10 cellular contexts compared by ENCODE assay signal in the genomic region with DNA sequence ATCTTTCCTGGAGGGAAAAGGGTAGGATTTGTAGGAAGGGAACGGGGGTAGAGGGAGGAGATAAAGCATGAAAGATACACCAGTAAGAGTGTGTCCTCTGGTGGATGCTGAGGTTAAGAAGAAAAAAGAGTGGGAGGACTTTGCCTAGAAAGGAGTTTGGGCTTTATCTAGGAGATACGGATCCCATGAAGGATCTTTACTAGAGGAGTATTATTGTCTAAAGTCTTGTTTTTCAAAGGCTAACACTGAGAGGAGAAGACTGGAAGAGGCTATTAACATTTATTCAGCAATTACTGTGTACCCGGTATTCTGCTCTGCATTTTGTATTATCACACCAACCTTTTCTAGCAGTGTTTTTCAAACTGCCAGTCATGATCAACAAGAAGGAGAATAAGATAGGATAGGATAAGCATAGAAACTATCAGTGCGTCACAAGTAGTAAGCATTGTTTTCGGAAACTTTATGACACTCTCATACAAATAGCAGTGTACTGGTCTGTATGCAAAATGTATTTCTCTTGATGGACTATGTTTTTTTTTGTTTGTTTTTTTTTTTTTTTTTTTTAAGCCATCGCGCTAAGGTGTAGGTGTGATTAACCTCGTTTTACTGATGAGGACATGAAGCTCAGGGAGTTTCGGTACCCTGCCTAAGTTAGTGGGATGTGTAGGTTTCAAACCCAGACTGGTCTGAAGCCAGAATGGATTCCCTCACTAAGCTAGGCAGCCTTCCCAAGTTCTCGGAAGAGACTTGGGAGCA. TPM values are rescaled to one million over a fixed set of nuclear protein-coding genes. Genes with fewer than 3 reads are reported as not detected.
A peak's percentile ranks its signal among the peaks of the same experiment; 100 is the strongest.
DNase-seq lines count a peak whose midpoint lies in the region; ATAC-seq, FAIRE-seq and TF ChIP-seq lines count a peak whose summit lies in the region.
"Had no signal": no experiment of that assay in that cellular context is flagged by ENCODE, and none has a peak within 500 bp of the region (broad histone marks: within the 10 kb centered on the region; RNA-seq: fewer than 3 reads in every experiment).

No MANE protein-coding gene starts in this region.

- no peak for ATAC-seq in activated T-cell treated with anti-CD3 and anti-CD28 coated beads, Interleukin-2, amount 50 U/mL, for 72 hours (replicated peaks in 1 of 2)
- no peak for ATAC-seq in GM12878

- H3K4me3 ChIP-seq in GM12878: peak overlapping the region; percentile 95
- peak overlapping the region; percentile 75 for H3K4me3 ChIP-seq in lower leg skin (ENCODE audit: low read depth, poor library complexity, severe bottlenecking)
- H3K4me3 ChIP-seq in tibial artery: peak overlapping the region; percentile 67 to 77

- H2AFZ ChIP-seq in GM12878 (ENCODE audit: control insufficient read depth, low read depth, low read length): peak overlapping the region; percentile 91

- POLR2A ChIA-PET in GM12878 (lab: Charles Lee): interaction anchor here (0.6 to 2.7 kb wide), 19 partner anchors 16 to 154 kb away, joined by 3 to 18 read pairs (median 5); a partner anchor contains a TSS

- no peak for TF ChIP-seq EP300 in GM12878 (IDR thresholded peaks at IDR 0.05; ENCODE audit: borderline replicate concordance in 1 of 2, control insufficient read depth in 1 of 2, low read depth in 2 of 2, low read length in 2 of 2)

- H3K9me3 Mint-ChIP-seq in activated T-cell treated with anti-CD3 and anti-CD28 coated beads, Interleukin-2, amount 50 U/mL, for 72 hours: no peaks in the 10 kb centered on the region

- 0 out of 6 replicates have a peak, but pooled peaks of 1 of the 3 experiments have one; percentile 3 for TF ChIP-seq CTCF in GM12878 (IDR thresholded peaks at IDR 0.05 in 2 of 3, conservative IDR thresholded peaks at IDR 0.05 in 1 of 3; ENCODE audit: control insufficient read depth in 2 of 3, extremely low read depth in 1 of 3, insufficient read depth in 1 of 3, low read depth in 3 of 3, low read length in 3 of 3)
- TF ChIP-seq CTCF in lower leg skin (IDR thresholded peaks at IDR 0.05): no peak
- no peak for TF ChIP-seq CTCF in tibial artery (IDR thresholded peaks at IDR 0.05)
- no peak for TF ChIP-seq CTCF in D721Med (IDR thresholded peaks at IDR 0.05; ENCODE audit: insufficient read depth, missing control alignments)

- peak overlapping the region; percentile 92 to 97 for H3K4me3 Mint-ChIP-seq in activated T-cell treated with anti-CD3 and anti-CD28 coated beads, Interleukin-2, amount 50 U/mL, for 72 hours

- 66% methylated on average over 10 of the region's 10 CpGs for WGBS in GM12878 (ENCODE audit: insufficient coverage, insufficient replicate concordance, low lambda C conversion rate, missing lambda C conversion rate)
- WGBS in lower leg skin, 2 donors: 31 to 35% methylated on average over 10 of the region's 10 CpGs

- CTCF ChIA-PET in GM12878 (lab: Yijun Ruan, JAX): interaction anchor here (0.8 to 14.9 kb wide), 10 partner anchors 8 to 123 kb away, joined by 3 to 502 read pairs (median 10); a partner anchor contains a TSS

- TF ChIP-seq POLR2A in GM12878 (IDR thresholded peaks at IDR 0.05; ENCODE audit: low read depth, low read length) (no peak), lower leg skin (IDR thresholded peaks at IDR 0.05) (no peak)

- no peaks in the 10 kb centered on the region for H3K27me3 ChIP-seq in GM12878 (replicated peaks in 1 of 2; ENCODE audit: control insufficient read depth in 2 of 2, insufficient read depth in 2 of 2, low read length in 1 of 2)
- H3K27me3 ChIP-seq in tibial artery: no peaks in the 10 kb centered on the region

- no peaks in the 10 kb centered on the region for H3K9me3 ChIP-seq in GM12878 (replicated peaks; ENCODE audit: control insufficient read depth, insufficient read depth, low read length)
- no peaks in the 10 kb centered on the region for H3K9me3 ChIP-seq in tibial artery

- peak overlapping the region; percentile 99 for H3K27ac Mint-ChIP-seq in activated T-cell treated with anti-CD3 and anti-CD28 coated beads, Interleukin-2, amount 50 U/mL, for 72 hours

- RAD21 ChIA-PET in GM12878 (lab: Charles Lee; ENCODE audit: unreplicated experiment): interaction anchor here (0.7 to 10.9 kb wide), 14 partner anchors 43 to 123 kb away, joined by 3 to 206 read pairs (median 6); a partner anchor contains a TSS

- SMC1A ChIA-PET in GM12878 (lab: Charles Lee; ENCODE audit: uncharacterized antibody, unreplicated experiment): interaction anchor here (0.7 to 14.5 kb wide), 10 partner anchors 10 to 126 kb away, joined by 3 to 231 read pairs (median 8); a partner anchor contains a TSS

- DNase-seq in activated T-cell treated with anti-CD3 and anti-CD28 coated beads, Interleukin-2, amount 50 U/mL, for 72 hours: no peak
- no peak for DNase-seq in activated T-cell treated with anti-CD3 and anti-CD28 coated beads, Interleukin-2, amount 50 U/mL, for 1 hour
- DNase-seq in GM12878 (ENCODE audit: low read depth, low spot score) (no peak), lower leg skin (ENCODE audit: low spot score in 2 of 2) (no peak), tibial artery (no peak), cortex of kidney (lab: John Stamatoyannopoulos, UW) (no peak), D721Med (ENCODE audit: insufficient read length, low spot score) (no peak)
- DNase-seq in stimulated activated CD4-positive, alpha-beta T cell treated with anti-CD3 and anti-CD28 coated beads, Interleukin-15, amount 100 ng/mL, for 24 hours: no peak

- H4K20me1 ChIP-seq in GM12878 (ENCODE audit: control insufficient read depth, insufficient read depth): no peaks in the 10 kb centered on the region

- no peak for TF ChIP-seq RAD21 in GM12878 (IDR thresholded peaks at IDR 0.05; ENCODE audit: insufficient read depth, low read depth, low read length)

- peaks cover 3% of the 10 kb centered on the region in 2 donors for H3K36me3 Mint-ChIP-seq in activated T-cell treated with anti-CD3 and anti-CD28 coated beads, Interleukin-2, amount 50 U/mL, for 72 hours (ENCODE audit: insufficient read depth in 2 of 2)

- peaks cover 21% of the 10 kb centered on the region for H3K79me2 ChIP-seq in GM12878 (ENCODE audit: control insufficient read depth, insufficient read depth, low read length)

- in situ Hi-C loops in GM12878 (cut with MboI): loop anchor here (5.0 kb wide), 1 partner anchor 52 kb away; a partner anchor contains a TSS

- H3K36me3 ChIP-seq in GM12878 (ENCODE audit: control insufficient read depth in 2 of 2, insufficient read depth in 2 of 2, low read length in 1 of 2) (peaks cover 0 to 6% of the 10 kb centered on the region in 2 experiments; a peak in 2 of 4 replicates), tibial artery (no peaks in the 10 kb centered on the region)

- intact Hi-C loops in GM12878 (cut with micrococcal nuclease; ENCODE audit: unreplicated experiment) (loop anchor here (1.0 to 2.0 kb wide), 3 partner anchors 47 to 124 kb away; a partner anchor contains a TSS), lower leg skin (cut with DNase I; ENCODE audit: low total_unique reads) (no loop called here), tibial artery (cut with DNase I; ENCODE audit: low total_unique reads) (loop anchor here (5.0 kb wide), 1 partner anchor 48 kb away; a partner anchor contains a TSS)

- FAIRE-seq in GM12878 (lab: Jason Lieb, UNC): no peak
- no peak for FAIRE-seq in D721Med (lab: Jason Lieb, UNC)
- FAIRE-seq: endometrium had no signal

- H3K27ac ChIP-seq in GM12878 (ENCODE audit: control insufficient read depth, insufficient read depth) (peak overlapping the region; percentile 90), tibial artery (peak overlapping the region; percentile 94 to 100)

- peak overlapping the region; percentile 95 for H3K9ac ChIP-seq in GM12878 (ENCODE audit: control insufficient read depth, insufficient read depth, low read length)

- no peaks in the 10 kb centered on the region for H3K27me3 Mint-ChIP-seq in activated T-cell treated with anti-CD3 and anti-CD28 coated beads, Interleukin-2, amount 50 U/mL, for 72 hours (ENCODE audit: low read depth)

- H3K4me1 ChIP-seq in GM12878 (ENCODE audit: control insufficient read depth, insufficient read depth, low read length): peaks cover 12% of the 10 kb centered on the region
- peaks cover 0 to 43% (median 31%) of the 10 kb centered on the region in 4 donors for H3K4me1 ChIP-seq in tibial artery

- H3K4me1 Mint-ChIP-seq in activated T-cell treated with anti-CD3 and anti-CD28 coated beads, Interleukin-2, amount 50 U/mL, for 72 hours (ENCODE audit: low read depth): peaks cover 40% of the 10 kb centered on the region

- BruUV-seq in GM12878 (replicated peaks; lab: Mats Ljungman, UMichigan): no TSS peak

- H3K4me2 ChIP-seq in GM12878 (ENCODE audit: control insufficient read depth, insufficient read depth): peak overlapping the region; percentile 85

RNA-seq across cellular contexts. Expression of a gene that starts 1.4 kb away (rescaled TPM):
- 10 to 100 TPM; 27.6 to 33.5 TPM for total RNA-seq in activated T-cell treated with anti-CD3 and anti-CD28 coated beads, Interleukin-2, amount 50 U/mL, for 72 hours
- 5.2 and 5.3 TPM in 2 replicates for total RNA-seq in GM12878 (2013; cell fraction: nucleolus; rRNA removed)
- total RNA-seq in GM12878 (2014; rRNA removed) (1.8 and 2.1 TPM in 2 replicates), GM12878 (2014; rRNA removed; fragmentation: Illumina TruSeq; extraction: Trizol) (1.6 TPM in 2 replicates), GM12878 (2021) (16.8 and 17.9 TPM in 2 replicates), lower leg skin (10 to 100 TPM in 2 of 4 donors, 1 to 10 TPM in 2; 5.1 to 12.6 (median 8.1) TPM)
- 8.5 TPM for polyA plus RNA-seq in GM12878 (2011; ENCODE audit: low read depth)
- polyA plus RNA-seq in GM12878 (2011; rRNA removed) (1.1 and 2.3 TPM in 2 replicates), GM12878 (2014; fragmentation: Illumina TruSeq; extraction: Trizol) (12.9 and 19.1 TPM in 2 replicates), GM12878 (2014; fragmentation: Nextera tagmentation; extraction: Ambion mirVana) (1 to 10 TPM; 1.2 to 1.9 TPM), GM12878 (2014; rRNA removed) (7.3 and 10.4 TPM in 2 replicates), GM12878 (2016; fragmentation: Nextera tagmentation; extraction: Ambion mirVana) (10 to 100 TPM; 17.6 to 18.0 TPM)
- polyA plus RNA-seq in GM12878 (2011; cell fraction: cytosol; rRNA removed): 3.1 and 3.5 TPM in 2 replicates
- polyA plus RNA-seq in GM12878 (2011; cell fraction: nucleus; rRNA removed): 5.9 and 11.4 TPM in 2 replicates
- polyA plus RNA-seq in GM12878 (2012): 12.1 and 20.9 TPM in 2 replicates
- 2.8 and 3.5 TPM in 2 replicates for polyA minus RNA-seq in GM12878 (2011; rRNA and poly(A)+ RNA removed)
- polyA minus RNA-seq in GM12878 (2011; cell fraction: cytosol; rRNA and poly(A)+ RNA removed): 6.1 and 6.8 TPM in 2 replicates
- 0.85 and 2.0 TPM in 2 replicates for polyA minus RNA-seq in GM12878 (2011; cell fraction: nucleus; rRNA and poly(A)+ RNA removed)

RNA-seq across cellular contexts. Expression of a gene that starts 43.7 kb away (rescaled TPM):
- total RNA-seq in activated T-cell treated with anti-CD3 and anti-CD28 coated beads, Interleukin-2, amount 50 U/mL, for 72 hours: under 1 TPM; 0.12 to 0.28 TPM
- 0.21 and 0.34 TPM in 2 replicates for total RNA-seq in GM12878 (2013; cell fraction: nucleolus; rRNA removed)
- total RNA-seq in GM12878 (2014; rRNA removed): not detected in 2 replicates
- 0.05 TPM in 1 of 2 replicates, not detected in the other for total RNA-seq in GM12878 (2014; rRNA removed; fragmentation: Illumina TruSeq; extraction: Trizol)
- total RNA-seq in GM12878 (2021): 0.05 TPM in 1 of 2 replicates, not detected in the other
- polyA plus RNA-seq in GM12878 (2011; ENCODE audit: low read depth): not detected
- polyA plus RNA-seq in GM12878 (2011; rRNA removed): 0.03 and 0.05 TPM in 2 replicates
- 0.05 and 0.07 TPM in 2 replicates for polyA plus RNA-seq in GM12878 (2011; cell fraction: cytosol; rRNA removed)
- 0.12 TPM in 2 replicates for polyA plus RNA-seq in GM12878 (2011; cell fraction: nucleus; rRNA removed)
- polyA plus RNA-seq in GM12878 (2012): 0.08 and 0.09 TPM in 2 replicates
- polyA plus RNA-seq in GM12878 (2014; fragmentation: Illumina TruSeq; extraction: Trizol): not detected in 2 replicates
- not detected for polyA plus RNA-seq in GM12878 (2014; fragmentation: Nextera tagmentation; extraction: Ambion mirVana)
- polyA plus RNA-seq in GM12878 (2014; rRNA removed): 0.06 TPM in 1 of 2 replicates, not detected in the other
- under 1 TPM in 1 of 2 experiments, not detected in 1; 0.15 TPM for polyA plus RNA-seq in GM12878 (2016; fragmentation: Nextera tagmentation; extraction: Ambion mirVana)
- 0.21 TPM in 1 of 2 replicates, not detected in the other for polyA minus RNA-seq in GM12878 (2011; rRNA and poly(A)+ RNA removed)
- polyA minus RNA-seq in GM12878 (2011; cell fraction: cytosol; rRNA and poly(A)+ RNA removed): not detected in 2 replicates
- polyA minus RNA-seq in GM12878 (2011; cell fraction: nucleus; rRNA and poly(A)+ RNA removed): 0.12 and 0.19 TPM in 2 replicates
- 10 to 100 TPM; 21.9 to 29.9 (median 24.7) TPM for total RNA-seq in lower leg skin
- total RNA-seq: LHCN-M2 had no signal

RNA-seq across cellular contexts. Expression of a gene that starts 46.7 kb away (rescaled TPM):
- total RNA-seq in activated T-cell treated with anti-CD3 and anti-CD28 coated beads, Interleukin-2, amount 50 U/mL, for 72 hours: 10 to 100 TPM; 18.4 to 30.1 TPM
- total RNA-seq in GM12878 (2013; cell fraction: nucleolus; rRNA removed): 17.5 and 17.7 TPM in 2 replicates
- total RNA-seq in GM12878 (2014; rRNA removed) (43.4 and 45.9 TPM in 2 replicates), GM12878 (2014; rRNA removed; fragmentation: Illumina TruSeq; extraction: Trizol) (33.6 and 34.5 TPM in 2 replicates), GM12878 (2021) (47.9 and 52.6 TPM in 2 replicates), lower leg skin (10 to 100 TPM; 20.2 to 36.8 (median 30.3) TPM)
- 8.7 TPM for polyA plus RNA-seq in GM12878 (2011; ENCODE audit: low read depth)
- polyA plus RNA-seq in GM12878 (2011; rRNA removed) (22.1 and 30.1 TPM in 2 replicates), GM12878 (2014; fragmentation: Illumina TruSeq; extraction: Trizol) (40.1 and 41.3 TPM in 2 replicates), GM12878 (2014; fragmentation: Nextera tagmentation; extraction: Ambion mirVana) (10 to 100 TPM; 13.9 to 32.3 TPM), GM12878 (2014; rRNA removed) (32.9 and 34.1 TPM in 2 replicates), GM12878 (2016; fragmentation: Nextera tagmentation; extraction: Ambion mirVana) (10 to 100 TPM; 40.2 to 42.1 TPM)
- polyA plus RNA-seq in GM12878 (2011; cell fraction: cytosol; rRNA removed): 33.5 and 36.9 TPM in 2 replicates
- 10.9 and 14.7 TPM in 2 replicates for polyA plus RNA-seq in GM12878 (2011; cell fraction: nucleus; rRNA removed)
- polyA plus RNA-seq in GM12878 (2012): 9.9 and 11.5 TPM in 2 replicates
- 45.1 and 55.3 TPM in 2 replicates for polyA minus RNA-seq in GM12878 (2011; rRNA and poly(A)+ RNA removed)
- 14.4 and 18.4 TPM in 2 replicates for polyA minus RNA-seq in GM12878 (2011; cell fraction: cytosol; rRNA and poly(A)+ RNA removed)
- polyA minus RNA-seq in GM12878 (2011; cell fraction: nucleus; rRNA and poly(A)+ RNA removed): 8.6 and 18.3 TPM in 2 replicates

RNA-seq across cellular contexts. Expression of a gene that starts 53.6 kb away (rescaled TPM):
- total RNA-seq in activated T-cell treated with anti-CD3 and anti-CD28 coated beads, Interleukin-2, amount 50 U/mL, for 72 hours: 10 to 100 TPM; 16.1 to 17.6 TPM
- total RNA-seq in GM12878 (2013; cell fraction: nucleolus; rRNA removed): 53.1 and 65.3 TPM in 2 replicates
- 33.3 and 39.3 TPM in 2 replicates for total RNA-seq in GM12878 (2014; rRNA removed)
- total RNA-seq in GM12878 (2014; rRNA removed; fragmentation: Illumina TruSeq; extraction: Trizol): 13.5 TPM in 2 replicates
- total RNA-seq in GM12878 (2021): 28.9 and 30.5 TPM in 2 replicates
- polyA plus RNA-seq in GM12878 (2011; ENCODE audit: low read depth): 12.7 TPM
- polyA plus RNA-seq in GM12878 (2011; rRNA removed): 9.7 and 15.4 TPM in 2 replicates
- 28.5 and 36.7 TPM in 2 replicates for polyA plus RNA-seq in GM12878 (2011; cell fraction: cytosol; rRNA removed)
- 140 and 158 TPM in 2 replicates for polyA plus RNA-seq in GM12878 (2011; cell fraction: nucleus; rRNA removed)
- polyA plus RNA-seq in GM12878 (2012): 28.3 and 28.5 TPM in 2 replicates
- polyA plus RNA-seq in GM12878 (2014; fragmentation: Illumina TruSeq; extraction: Trizol): 3.0 and 10.8 TPM in 2 replicates
- polyA plus RNA-seq in GM12878 (2014; fragmentation: Nextera tagmentation; extraction: Ambion mirVana): 1 to 10 TPM in 1 of 2 experiments, under 1 TPM in 1; 0.34 to 1.9 TPM
- polyA plus RNA-seq in GM12878 (2014; rRNA removed): 32.7 and 33.4 TPM in 2 replicates
- 10 to 100 TPM; 24.8 to 29.9 TPM for polyA plus RNA-seq in GM12878 (2016; fragmentation: Nextera tagmentation; extraction: Ambion mirVana)
- polyA minus RNA-seq in GM12878 (2011; rRNA and poly(A)+ RNA removed): 9.4 and 24.8 TPM in 2 replicates
- 8.5 and 8.6 TPM in 2 replicates for polyA minus RNA-seq in GM12878 (2011; cell fraction: cytosol; rRNA and poly(A)+ RNA removed)
- 31.2 and 38.5 TPM in 2 replicates for polyA minus RNA-seq in GM12878 (2011; cell fraction: nucleus; rRNA and poly(A)+ RNA removed)
- 10 to 100 TPM; 23.1 to 37.9 (median 28.3) TPM for total RNA-seq in lower leg skin

Comparison
In these comparisons a context has a peak if more than half of its experiments do, and no peak if none do; other contexts are left out.
1. RNA of a gene that starts 43.7 kb away (total RNA-seq): 21.9 to 29.9 TPM in lower leg skin; 0.12 to 0.28 TPM in activated T-cell treated with anti-CD3 and anti-CD28 coated beads, Interleukin-2, amount 50 U/mL, for 72 hours and 0.05 to 0.34 TPM in GM12878; every median in the first group is over 10 times any median in the second.
2. Peak in every context shown above with its lines, with median percentiles within 50 percentile points of each other: H3K4me3 ChIP-seq.